In the genomic region with DNA sequence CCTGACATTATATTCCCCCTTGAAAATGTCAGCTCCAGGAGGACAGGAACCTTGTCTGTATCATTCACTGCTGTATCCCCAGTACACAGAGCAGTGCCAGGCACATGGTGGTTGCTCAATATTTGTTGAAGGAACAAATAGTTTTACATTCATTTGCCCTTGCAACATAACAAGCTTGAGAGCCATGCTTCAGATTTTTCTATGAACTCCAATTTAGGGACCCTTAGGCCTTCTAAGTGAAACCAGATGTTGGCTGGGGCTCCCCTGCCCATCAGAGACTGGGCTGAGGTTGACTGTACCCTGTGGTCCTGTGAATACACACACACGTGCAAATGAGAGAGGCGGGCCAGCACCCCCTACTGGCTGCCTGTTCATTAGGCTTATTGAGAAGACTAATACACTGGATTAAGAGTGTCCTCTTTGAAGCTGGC, we compare ENCODE assay signal across 8 cellular contexts.
DNase-seq lines count a peak whose midpoint lies in the region; ATAC-seq, FAIRE-seq and TF ChIP-seq lines count a peak whose summit lies in the region.

No MANE protein-coding gene starts in this region.

- no peak for ATAC-seq in HG02623 (IDR thresholded peaks at IDR 0.05; ENCODE audit: unreplicated experiment)

- intact Hi-C loops in MCF 10A (cut with micrococcal nuclease): no loop called here
- intact Hi-C loops in breast epithelium (cut with DNase I; ENCODE audit: low total_unique reads): loop anchor here (5.0 kb wide), 1 partner anchor 809 kb away; no protein-coding TSS in a partner anchor

- H3K36me3 Mint-ChIP-seq in MCF 10A (ENCODE audit: insufficient read depth, unreplicated experiment): no peaks in the 10 kb centered on the region

- H3K4me1 Mint-ChIP-seq in MCF 10A (ENCODE audit: insufficient read depth, unreplicated experiment): peaks cover 6% of the 10 kb centered on the region

- no peak overlapping the region for H3K4me3 Mint-ChIP-seq in MCF 10A (ENCODE audit: unreplicated experiment)

- TF ChIP-seq POLR2A in breast epithelium (IDR thresholded peaks at IDR 0.05): no peak

- peaks cover 6% of the 10 kb centered on the region; the same call in 1 of the 2 replicates for H3F3A ChIP-seq in Loucy (ENCODE audit: low read depth)

- peak; percentile 37 for TF ChIP-seq CTCF in MCF 10A (IDR thresholded peaks at IDR 0.05; ENCODE audit: unreplicated experiment)
- TF ChIP-seq CTCF in breast epithelium (IDR thresholded peaks at IDR 0.05): no peak
- peak; percentile 66 for TF ChIP-seq CTCF in Loucy (conservative IDR thresholded peaks at IDR 0.05; ENCODE audit: low read length)

- H3K9me3 ChIP-seq in breast epithelium: no peaks in the 10 kb centered on the region
- H3K9me3 ChIP-seq in Loucy (ENCODE audit: insufficient read depth, low read depth, low read length): no peaks in the 10 kb centered on the region

- no peak overlapping the region for H3K9ac ChIP-seq in Loucy (ENCODE audit: low read depth, low read length, poor library complexity, severe bottlenecking)

- H3K36me3 ChIP-seq in breast epithelium: no peaks in the 10 kb centered on the region
- H3K36me3 ChIP-seq in Loucy (ENCODE audit: insufficient read depth, low read length): no peaks in the 10 kb centered on the region

- FAIRE-seq in frontal cortex (lab: Jason Lieb, UNC): no peak

- H3K4me2 ChIP-seq in Loucy (ENCODE audit: low read depth, low read length, poor library complexity, severe bottlenecking): no peak overlapping the region

- H3K27ac ChIP-seq in breast epithelium: no peak overlapping the region

- H2AFZ ChIP-seq in Loucy (ENCODE audit: low read length): no peak overlapping the region

- POLR2A ChIA-PET in MCF 10A (lab: Yijun Ruan, JAX): no interaction called here

- DNase-seq in MCF 10A (ENCODE audit: unreplicated experiment): peak; percentile 39
- no peak for DNase-seq in breast epithelium (ENCODE audit: low spot score in 2 of 2)
- DNase-seq in ecto neural progenitor cell (ENCODE audit: low spot score): peak; percentile 71
- peak; percentile 62 for DNase-seq in renal cortical epithelial cell (ENCODE audit: low read depth)
- no peak for DNase-seq in NCI-H1092 treated with DMSO at 0.1 percent for 48 hours (lab: John Stamatoyannopoulos, UW)
- DNase-seq in frontal cortex (ENCODE audit: low spot score in 2 of 2): no peak

- H3K27me3 ChIP-seq in breast epithelium (no peaks in the 10 kb centered on the region), Loucy (ENCODE audit: insufficient read depth, low read length, poor library complexity, severe bottlenecking) (no peaks in the 10 kb centered on the region)

- H3K9me3 Mint-ChIP-seq in MCF 10A (ENCODE audit: unreplicated experiment): peaks cover 7% of the 10 kb centered on the region

- no peaks in the 10 kb centered on the region for H3K79me2 ChIP-seq in Loucy (ENCODE audit: insufficient read depth, low read length)

- H3K4me3 ChIP-seq in breast epithelium (no peak overlapping the region), Loucy (ENCODE audit: low read length, poor library complexity, severe bottlenecking) (no peak overlapping the region)

- H4K20me1 ChIP-seq in Loucy (ENCODE audit: insufficient read depth, low read length, poor library complexity, severe bottlenecking): no peaks in the 10 kb centered on the region

- no TSS peak for BruUV-seq in MCF 10A (replicated peaks; lab: Mats Ljungman, UMichigan)

- CTCF ChIA-PET in MCF 10A (lab: Yijun Ruan, JAX): interaction anchor here (0.6 to 1.7 kb wide), 9 partner anchors 9 to 642 kb away, joined by 3 to 6 read pairs (median 3); no protein-coding TSS in a partner anchor

- peak overlapping the region; percentile 32 for H3K27ac Mint-ChIP-seq in MCF 10A (ENCODE audit: low read depth, unreplicated experiment)

- H3K9me2 ChIP-seq in Loucy (replicated peaks; ENCODE audit: low read depth, low read length): no peaks in the 10 kb centered on the region

- H3K27me3 Mint-ChIP-seq in MCF 10A (ENCODE audit: insufficient read depth, unreplicated experiment): peaks cover 10% of the 10 kb centered on the region

- H3K4me1 ChIP-seq in breast epithelium: no peaks in the 10 kb centered on the region
- peaks cover 24% of the 10 kb centered on the region for H3K4me1 ChIP-seq in Loucy (ENCODE audit: insufficient read depth, low read length, poor library complexity, severe bottlenecking)

Comparison
In these comparisons a context has a peak if more than half of its experiments do, and no peak if none do; other contexts are left out.
1. DNase-seq: peak in MCF 10A (single experiment), ecto neural progenitor cell (single experiment) and renal cortical epithelial cell (single experiment); none in breast epithelium (0 of 2), NCI-H1092 treated with DMSO at 0.1 percent for 48 hours (single experiment) and frontal cortex (0 of 2).
2. CTCF ChIP-seq: peak in MCF 10A (single experiment) and Loucy (single experiment); none in breast epithelium (0 of 3).